In the genomic region with DNA sequence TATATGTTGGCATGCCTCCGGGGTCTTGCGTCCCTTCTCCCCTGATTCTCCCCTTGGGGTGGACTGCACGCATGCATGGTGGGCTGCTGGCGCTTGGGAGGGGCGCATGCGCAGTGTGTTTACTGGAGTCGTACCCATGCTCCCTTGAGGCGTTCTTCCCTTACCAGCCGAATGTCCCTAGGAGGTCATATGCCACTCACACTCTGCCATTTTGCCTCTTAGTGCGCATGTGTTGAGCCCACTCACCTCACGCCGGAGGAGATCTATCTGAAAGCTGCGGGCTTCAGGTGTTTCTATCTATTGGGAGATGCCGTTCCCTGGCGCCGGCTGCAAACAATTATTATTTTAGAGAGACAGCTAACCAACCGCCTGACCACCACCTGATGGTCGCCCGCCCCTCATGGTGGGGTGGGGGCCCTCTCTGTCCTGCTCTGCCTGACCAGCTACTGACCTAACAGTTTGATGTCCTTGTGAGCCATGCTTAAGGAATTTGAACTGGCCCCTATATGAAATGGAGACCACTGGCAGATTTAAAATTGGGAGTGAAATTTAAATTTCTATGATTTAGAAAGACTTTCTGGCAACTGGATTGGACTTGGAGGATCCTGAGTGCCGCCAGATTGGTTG, we compare ENCODE assay signal across 9 cellular contexts.
DNase-seq lines count a peak whose midpoint lies in the region; ATAC-seq, FAIRE-seq and TF ChIP-seq lines count a peak whose summit lies in the region.
"Had no signal": no experiment of that assay in that cellular context is flagged by ENCODE, and none has a peak within 500 bp of the region (broad histone marks: within the 10 kb centered on the region; RNA-seq: fewer than 3 reads in every experiment).

No MANE protein-coding gene starts in this region.

- 81 to 82% methylated on average over 20 of the region's 20 CpGs for WGBS in heart right ventricle, 2 donors
- WGBS in testis, 2 donors: 61 to 66% methylated on average over 13 to 20 of the region's 20 CpGs
- no CpG with 5 or more reads among the region's 20 CpGs for WGBS in trophoblast cell (ENCODE audit: extremely low coverage, insufficient coverage, insufficient read length)

- H3K9ac ChIP-seq in astrocyte (ENCODE audit: low read length) (no peak overlapping the region), trophoblast cell (ENCODE audit: low read length) (no peak overlapping the region)

- H3K4me1 Mint-ChIP-seq in astrocyte (ENCODE audit: low read depth, unreplicated experiment): peaks cover 9% of the 10 kb centered on the region

- H2BK5ac ChIP-seq in trophoblast cell (ENCODE audit: low read depth, low read length, poor library complexity): no peak overlapping the region

- H3K9me3 Mint-ChIP-seq in astrocyte (ENCODE audit: unreplicated experiment): peaks cover 2% of the 10 kb centered on the region

- H2AFZ ChIP-seq in astrocyte (ENCODE audit: low read depth, low read length) (peak overlapping the region; percentile 50), trophoblast cell (ENCODE audit: insufficient read depth, low read length, poor library complexity) (no peak overlapping the region)

- H3K9me3 ChIP-seq in heart right ventricle: no peaks in the 10 kb centered on the region
- no peaks in the 10 kb centered on the region for H3K9me3 ChIP-seq in astrocyte (ENCODE audit: insufficient read depth, low read depth, low read length)
- no peaks in the 10 kb centered on the region for H3K9me3 ChIP-seq in testis
- H3K9me3 ChIP-seq in trophoblast cell (ENCODE audit: insufficient read depth, low read depth, low read length): peaks cover 2% of the 10 kb centered on the region
- H3K9me3 ChIP-seq: gastrocnemius medialis had no signal

- TF ChIP-seq POLR2A in testis (IDR thresholded peaks at IDR 0.05): no peak

- no peak overlapping the region for H4K12ac ChIP-seq in trophoblast cell (ENCODE audit: low read depth, low read length)

- no peak overlapping the region for H3K4ac ChIP-seq in trophoblast cell (ENCODE audit: low read depth, low read length)

- H2BK120ac ChIP-seq in trophoblast cell (ENCODE audit: insufficient read depth, low read length, poor library complexity): no peak overlapping the region

- no peak overlapping the region for H3K27ac Mint-ChIP-seq in astrocyte (ENCODE audit: unreplicated experiment)

- H4K8ac ChIP-seq in trophoblast cell (ENCODE audit: low read depth, low read length): no peak overlapping the region

- intact Hi-C loops in heart right ventricle (cut with DNase I) (loop anchor here in 4 of 10 donors (5.0 to 10.0 kb wide), 2 partner anchors 1588 to 1590 kb away; partner anchors contain the start of gene ID2 (in 2 of the 4)), Right ventricle myocardium inferior (cut with DNase I) (loop anchor here (10.0 kb wide), 1 partner anchor 1588 kb away; the partner anchor contains the start of gene ID2), testis (cut with DNase I; ENCODE audit: low total_unique reads) (no loop called here)

- H4K91ac ChIP-seq in trophoblast cell (ENCODE audit: low read depth, low read length): no peak overlapping the region

- H3K27me3 ChIP-seq in heart right ventricle: no peaks in the 10 kb centered on the region
- H3K27me3 ChIP-seq in astrocyte (ENCODE audit: insufficient read depth, low read length): no peaks in the 10 kb centered on the region
- no peaks in the 10 kb centered on the region for H3K27me3 ChIP-seq in testis
- no peaks in the 10 kb centered on the region for H3K27me3 ChIP-seq in trophoblast cell (ENCODE audit: insufficient read depth, low read length)
- H3K27me3 ChIP-seq: gastrocnemius medialis had no signal

- H3K4me3 Mint-ChIP-seq in astrocyte (ENCODE audit: unreplicated experiment): no peak overlapping the region

- no peak overlapping the region for H3K27ac ChIP-seq in heart right ventricle
- H3K27ac ChIP-seq in astrocyte (ENCODE audit: low read depth, low read length): no peak overlapping the region
- no peak overlapping the region for H3K27ac ChIP-seq in testis
- H3K27ac ChIP-seq in trophoblast cell (ENCODE audit: low read depth, low read length): no peak overlapping the region
- H3K27ac ChIP-seq: gastrocnemius medialis had no signal

- H3K14ac ChIP-seq in trophoblast cell (ENCODE audit: low read length): no peak overlapping the region

- H3K36me3 Mint-ChIP-seq in astrocyte (ENCODE audit: low read depth, unreplicated experiment): no peaks in the 10 kb centered on the region

- DNase-seq in heart right ventricle: no peak
- no peak for DNase-seq in Right ventricle myocardium inferior (ENCODE audit: missing footprints)
- DNase-seq in astrocyte (ENCODE audit: low read depth): no peak
- DNase-seq in testis: peak; percentile 60
- DNase-seq in trophoblast cell: no peak
- no peak for DNase-seq in NCI-H1105 (lab: John Stamatoyannopoulos, UW)

- H3K4me1 ChIP-seq in heart right ventricle (peaks cover 0 to 9% (median 3%) of the 10 kb centered on the region in 9 donors), astrocyte (ENCODE audit: insufficient read depth, low read length) (peaks cover 7% of the 10 kb centered on the region), testis (no peaks in the 10 kb centered on the region), trophoblast cell (ENCODE audit: control insufficient read depth in 1 of 2, insufficient read depth in 2 of 2, low read length in 2 of 2) (peaks cover 2 to 3% of the 10 kb centered on the region in 2 experiments)

- H3K36me3 ChIP-seq in heart right ventricle: no peaks in the 10 kb centered on the region
- no peaks in the 10 kb centered on the region for H3K36me3 ChIP-seq in astrocyte (ENCODE audit: insufficient read depth, low read length)
- no peaks in the 10 kb centered on the region for H3K36me3 ChIP-seq in testis (ENCODE audit: low read depth, missing control alignments)
- H3K36me3 ChIP-seq in trophoblast cell (ENCODE audit: control insufficient read depth in 1 of 2, insufficient read depth in 2 of 2, low read length in 2 of 2): no peaks in the 10 kb centered on the region
- H3K36me3 ChIP-seq: gastrocnemius medialis had no signal

- no peak for FAIRE-seq in astrocyte (lab: Jason Lieb, UNC)

- no peak for TF ChIP-seq CTCF in heart right ventricle (IDR thresholded peaks at IDR 0.05)
- TF ChIP-seq CTCF in astrocyte (IDR thresholded peaks at IDR 0.05; ENCODE audit: insufficient read depth, low read depth, low read length): no peak
- no peak for TF ChIP-seq CTCF in testis (IDR thresholded peaks at IDR 0.05)

- H3K27me3 Mint-ChIP-seq in astrocyte (ENCODE audit: low read depth, unreplicated experiment): peaks cover 5% of the 10 kb centered on the region

- H3K4me3 ChIP-seq in heart right ventricle (no peak overlapping the region), astrocyte (ENCODE audit: insufficient read depth, low read depth, low read length) (no peak overlapping the region), testis (peak overlapping the region; percentile 16 to 43), trophoblast cell (ENCODE audit: low read depth, low read length) (no peak overlapping the region)

- H3K79me1 ChIP-seq in trophoblast cell (ENCODE audit: low read length): no peaks in the 10 kb centered on the region

- no peaks in the 10 kb centered on the region for H4K20me1 ChIP-seq in astrocyte (ENCODE audit: insufficient read depth, low read length)

- no peak overlapping the region for H2AK5ac ChIP-seq in trophoblast cell (ENCODE audit: low read length)

- ATAC-seq in heart right ventricle (peak in 7 of 8 donors; percentile 9 to 58 (median 24)), Right ventricle myocardium inferior (no peak), HG02885 (IDR thresholded peaks at IDR 0.05; ENCODE audit: poor library complexity, unreplicated experiment) (peak; percentile 3), GM21529 (IDR thresholded peaks at IDR 0.05; ENCODE audit: unreplicated experiment) (no peak)

- H2BK12ac ChIP-seq in trophoblast cell (ENCODE audit: low read length): no peak overlapping the region

- no peaks in the 10 kb centered on the region for H3K79me2 ChIP-seq in astrocyte (ENCODE audit: insufficient read depth, low read length)
- no peaks in the 10 kb centered on the region for H3K79me2 ChIP-seq in trophoblast cell (ENCODE audit: control insufficient read depth, insufficient read depth, low read length, poor library complexity)

- H3K4me2 ChIP-seq in astrocyte (ENCODE audit: low read length) (peak overlapping the region; percentile 79), trophoblast cell (ENCODE audit: low read length) (no peak overlapping the region)

- no peak overlapping the region for H3K23ac ChIP-seq in trophoblast cell (ENCODE audit: low read length)

- H3K18ac ChIP-seq in trophoblast cell (ENCODE audit: low read length): no peak overlapping the region

Comparison
In these comparisons a context has a peak if more than half of its experiments do, and no peak if none do; other contexts are left out.
1. ATAC-seq: peak in heart right ventricle (7 of 8) and HG02885 (single experiment); none in Right ventricle myocardium inferior (single experiment) and GM21529 (single experiment).
2. H3K4me3 ChIP-seq: peak in testis (2 of 2); none in heart right ventricle (0 of 10), astrocyte (single experiment) and trophoblast cell (single experiment).